22 cellular contexts compared by ENCODE assay signal in genomic region chr12:94841904-94842610, GRCh38.
"Had no signal": no experiment of that assay in that cellular context is flagged by ENCODE, and none has a peak within 500 bp of the region (broad histone marks: within the 10 kb centered on the region; RNA-seq: fewer than 3 reads in every experiment).

No MANE protein-coding gene starts in this region.

- FAIRE-seq: endometrium, keratinocyte, small intestine, urothelium cell line had no signal

- H3K4me3 ChIP-seq: gastrocnemius medialis, lower lobe of right lung, ovary, right lobe of liver, thoracic aorta, tibial nerve, upper lobe of left lung had no signal

- H3K9me3 ChIP-seq: gastrocnemius medialis, lower lobe of right lung, ovary, right lobe of liver, thoracic aorta, upper lobe of left lung had no signal

- H3K36me3 ChIP-seq: gastrocnemius medialis, lower lobe of right lung, ovary, right lobe of liver, thoracic aorta, tibial nerve, upper lobe of left lung had no signal

- H3K27me3 ChIP-seq: gastrocnemius medialis, ovary, right lobe of liver, tibial nerve, upper lobe of left lung had no signal

- DNase-seq: cortex of kidney; effector memory CD8-positive, alpha-beta T cell; gastrocnemius medialis; head of caudate nucleus; left ventricle myocardium superior; lower lobe of right lung; naive thymus-derived CD8-positive, alpha-beta T cell; nephron progenitor cell; nucleus accumbens; ovary; posterior cingulate gyrus; right lobe of liver; small intestine; stimulated activated CD4-positive, alpha-beta T cell treated with anti-CD3 and anti-CD28 coated beads, Interleukin-15, amount 100 ng/mL, for 24 hours; stimulated activated CD4-positive, alpha-beta T cell treated with anti-CD3 and anti-CD28 coated beads, Interleukin-2, amount 100 ng/mL, for 48 hours; stimulated activated naive B cell treated with anti-CD40 and anti-IgM and Interleukin-4, amounts not matched to agents 10 μg/mL and 1 μg/mL and 100 μg/mL, for 72 hours; upper lobe of left lung had no signal

- H3K27ac ChIP-seq: gastrocnemius medialis, lower lobe of right lung, ovary, right lobe of liver, thoracic aorta, tibial nerve, upper lobe of left lung had no signal

- H3K4me1 ChIP-seq: gastrocnemius medialis, lower lobe of right lung, upper lobe of left lung had no signal
